ENCODE assay signal across 1 cellular context in genomic region chr18:814300-815084, GRCh38.
TF ChIP-seq lines count a peak whose summit lies in the region.

No MANE protein-coding gene starts in this region.

TF ChIP-seq in SK-N-SH treated with all-trans-retinoic acid at 6 μM for 48 hours, 23 proteins besides CTCF, POLR2A, EP300 and RAD21 (continued from another document):
- TF ChIP-seq TSHZ2 (CRISPR knock-in tag; IDR thresholded peaks at IDR 0.05): no peak
- no peak for TF ChIP-seq TOX (CRISPR knock-in tag; IDR thresholded peaks at IDR 0.05; ENCODE audit: borderline replicate concordance)
